8 cellular contexts compared by ENCODE assay signal in the genomic region with DNA sequence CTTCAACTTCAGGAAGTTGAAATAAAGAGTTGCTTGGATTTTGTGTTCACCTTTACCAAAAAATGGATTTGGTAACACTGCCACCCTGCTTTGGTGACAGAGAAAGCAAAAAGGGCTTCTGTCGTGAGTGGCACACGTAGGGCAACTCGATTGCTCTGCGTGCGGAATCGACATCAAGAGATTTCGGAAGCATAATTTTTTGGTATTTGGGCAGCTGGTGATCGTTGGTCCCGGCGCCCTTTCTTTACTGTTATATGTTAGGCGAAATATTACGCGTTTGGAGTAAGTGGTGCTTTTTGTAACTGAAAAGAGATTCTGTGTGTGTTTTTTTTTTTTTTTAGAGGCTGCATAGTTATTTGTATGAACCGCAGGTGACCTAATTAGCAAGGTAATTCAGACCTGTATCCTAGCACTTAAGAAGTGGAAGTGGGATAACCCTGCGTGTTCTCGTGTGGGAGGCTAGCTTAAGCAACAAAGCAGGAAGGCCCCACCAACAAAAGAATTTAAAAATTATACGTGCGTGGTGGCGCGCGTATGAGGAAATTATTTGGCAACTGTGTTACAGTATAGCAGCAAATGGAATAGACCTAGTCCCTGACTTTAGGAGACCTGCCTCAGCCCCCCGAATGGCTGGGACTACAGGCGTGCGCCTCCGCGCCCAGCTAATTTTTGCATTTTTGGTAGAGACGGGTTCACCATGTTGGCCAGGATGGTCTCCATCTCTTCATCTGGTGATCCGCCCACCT.
DNase-seq lines count a peak whose midpoint lies in the region; ATAC-seq and TF ChIP-seq lines count a peak whose summit lies in the region.

A gene (plus strand): TSS at position 108 of the 746 bp plus-strand sequence.

- TF ChIP-seq CTCF in coronary artery (IDR thresholded peaks at IDR 0.05), result no peak

- H3K4me2 ChIP-seq in BLaER1 treated with 17β-estradiol and CSF1 and Interleukin-3, amounts not matched to agents 10 nM and 100 nM, result peak within 1 kb of the TSS; percentile 69 to 93 (median 84)

- peak within 1 kb of the TSS; percentile 86 to 98 (median 92) for H3K9ac ChIP-seq in BLaER1 treated with 17β-estradiol and CSF1 and Interleukin-3, amounts not matched to agents 10 nM and 100 nM

- peak; percentile 51 for ATAC-seq in HG03457 (IDR thresholded peaks at IDR 0.05; ENCODE audit: unreplicated experiment)

- H3K4me3 ChIP-seq in BLaER1 treated with 17β-estradiol and CSF1 and Interleukin-3, amounts not matched to agents 10 nM and 100 nM, result peak within 1 kb of the TSS; percentile 36 to 67 (median 50); a peak in 19 of 20 replicates
- H3K4me3 ChIP-seq in coronary artery, result peak within 1 kb of the TSS; percentile 71

- no peaks in the 10 kb centered on the region for H3K27me3 ChIP-seq in BLaER1 treated with 17β-estradiol and CSF1 and Interleukin-3, amounts not matched to agents 10 nM and 100 nM

- no peaks in the 10 kb centered on the region for H4K20me1 ChIP-seq in BLaER1 treated with 17β-estradiol and CSF1 and Interleukin-3, amounts not matched to agents 10 nM and 100 nM

- peak within 1 kb of the TSS; percentile 94 to 100 (median 96) for H3K27ac ChIP-seq in BLaER1 treated with 17β-estradiol and CSF1 and Interleukin-3, amounts not matched to agents 10 nM and 100 nM
- peak within 1 kb of the TSS; percentile 88 to 92 for H3K27ac ChIP-seq in coronary artery

- no peaks in the 10 kb centered on the region for H3K9me3 ChIP-seq in BLaER1 treated with 17β-estradiol and CSF1 and Interleukin-3, amounts not matched to agents 10 nM and 100 nM (replicated peaks in 1 of 11)

- no peaks in the 10 kb centered on the region for H3K36me3 ChIP-seq in BLaER1 treated with 17β-estradiol and CSF1 and Interleukin-3, amounts not matched to agents 10 nM and 100 nM

- DNase-seq in GM19240 (ENCODE audit: insufficient read length, low spot score), result peak; percentile 39
- DNase-seq in NCI-H524 (lab: John Stamatoyannopoulos, UW), result peak; percentile 90 to 95
- peak; percentile 86 to 88 for DNase-seq in activated CD4-positive, alpha-beta T cell treated with anti-CD3 and anti-CD28 coated beads for 4 hours
- DNase-seq in coronary artery (ENCODE audit: low spot score), result peak; percentile 91
- DNase-seq in left kidney (ENCODE audit: low read depth, low spot score), result peak; percentile 98
- peak; percentile 90 for DNase-seq in stimulated activated CD4-positive, alpha-beta T cell treated with anti-CD3 and anti-CD28 coated beads, Interleukin-1b, Interleukin-23, amount 100 ng/mL, for 48 hours

- H3K4me1 ChIP-seq in BLaER1 treated with 17β-estradiol and CSF1 and Interleukin-3, amounts not matched to agents 10 nM and 100 nM, result peaks cover 36 to 78% (median 46%) of the 10 kb centered on the region in 10 experiments

Comparison
In these comparisons a context has a peak if more than half of its experiments do, and no peak if none do; other contexts are left out.
1. Peak in every context shown above with its lines: DNase-seq, ATAC-seq, H3K4me3 ChIP-seq and H3K27ac ChIP-seq.
2. DNase-seq: peak in every context shown above with its lines; median percentile 98 in left kidney; 92 in NCI-H524; 91 in coronary artery; 90 in stimulated activated CD4-positive, alpha-beta T cell treated with anti-CD3 and anti-CD28 coated beads, Interleukin-1b, Interleukin-23, amount 100 ng/mL, for 48 hours; 87 in activated CD4-positive, alpha-beta T cell treated with anti-CD3 and anti-CD28 coated beads for 4 hours; 39 in GM19240.